Comparison of ENCODE assay signal across 2 cellular contexts in genomic region chr5:150764530-150764929, GRCh38.
TF ChIP-seq lines count a peak whose summit lies in the region.

No MANE protein-coding gene starts in this region.

TF ChIP-seq in K562, 482 proteins besides CTCF, POLR2A, EP300 and RAD21:
- TF ChIP-seq CBFA2T3 (IDR thresholded peaks at IDR 0.05) (peak; percentile 41), ID3 (CRISPR knock-in tag; IDR thresholded peaks at IDR 0.05) (no peak), ID3 (tag; IDR thresholded peaks at IDR 0.05) (0 out of 2 replicates have a peak, but pooled peaks have one; percentile 9), TEAD4 (IDR thresholded peaks at IDR 0.05; ENCODE audit: low read length) (peak; percentile 20; the same call in 1 of the 2 replicates), TEAD4 (CRISPR knock-in tag; IDR thresholded peaks at IDR 0.05; ENCODE audit: borderline replicate concordance) (no peak), GABPA (tag; conservative IDR thresholded peaks at IDR 0.05; ENCODE audit: low read depth) (peak; percentile 28; the same call in 1 of the 2 replicates), HMBOX1 (IDR thresholded peaks at IDR 0.05) (0 out of 2 replicates have a peak, but pooled peaks have one; percentile 20), HDAC8 (tag; IDR thresholded peaks at IDR 0.05) (no peak), RNF2 (IDR thresholded peaks at IDR 0.05) (peak; percentile 53; the same call in 1 of the 2 replicates), VEZF1 (CRISPR knock-in tag; IDR thresholded peaks at IDR 0.05) (peak; percentile 56), ELK1 (CRISPR knock-in tag; IDR thresholded peaks at IDR 0.05) (no peak), ZNF165 (CRISPR knock-in tag; IDR thresholded peaks at IDR 0.05; ENCODE audit: borderline replicate concordance) (no peak), ZNF280B (CRISPR knock-in tag; IDR thresholded peaks at IDR 0.05) (no peak), TFAP4 (CRISPR knock-in tag; IDR thresholded peaks at IDR 0.05; ENCODE audit: borderline replicate concordance) (peak; percentile 57; the same call in 1 of the 2 replicates)

TF ChIP-seq in HEK293T, 16 proteins besides CTCF, POLR2A, EP300 and RAD21:
- no peak for TF ChIP-seq ARNT (IDR thresholded peaks at IDR 0.05)
- TF ChIP-seq SP1 (IDR thresholded peaks at IDR 0.05), result no peak
- no peak for TF ChIP-seq ZNF384 (IDR thresholded peaks at IDR 0.05)
- TF ChIP-seq FOXM1 (IDR thresholded peaks at IDR 0.05; ENCODE audit: borderline replicate concordance), result no peak
- no peak for TF ChIP-seq L3MBTL2 (conservative IDR thresholded peaks at IDR 0.05)
- TF ChIP-seq BHLHE40 (IDR thresholded peaks at IDR 0.05; ENCODE audit: borderline replicate concordance), result no peak
- no peak for TF ChIP-seq LEF1 (IDR thresholded peaks at IDR 0.05; ENCODE audit: borderline replicate concordance)
- TF ChIP-seq ELF4 (IDR thresholded peaks at IDR 0.05), result no peak
- TF ChIP-seq SUZ12 (IDR thresholded peaks at IDR 0.05), result no peak
- no peak for TF ChIP-seq FOXK2 (IDR thresholded peaks at IDR 0.05)
